In genomic region chr7:22364023-22364422, GRCh38 we compare ENCODE assay signal across 21 cellular contexts.
"Had no signal": no experiment of that assay in that cellular context is flagged by ENCODE, and none has a peak within 500 bp of the region (broad histone marks: within the 10 kb centered on the region; RNA-seq: fewer than 3 reads in every experiment).

No MANE protein-coding gene starts in this region.

- ATAC-seq: activated CD8-positive, alpha-beta T cell treated with anti-CD3 and anti-CD28 coated beads, Interleukin-2, amount 10 ng/mL, durations not matched to agents 7 days and 5 days; body of pancreas; left lung; naive thymus-derived CD4-positive, alpha-beta T cell; stimulated activated naive CD8-positive, alpha-beta T cell treated with anti-CD3 and anti-CD28 coated beads, Interleukin-15, amount 100 ng/mL, for 72 hours; WTC11 had no signal

- H3K9me3 Mint-ChIP-seq: activated CD4-positive, alpha-beta T cell treated with anti-CD3 and anti-CD28 coated beads, Interleukin-2, amount 10 ng/mL, durations not matched to agents 24 days and 14 days; central memory CD8-positive, alpha-beta T cell; naive thymus-derived CD4-positive, alpha-beta T cell; type B pancreatic cell; WTC11 had no signal

- H3K27ac Mint-ChIP-seq: activated CD4-positive, alpha-beta T cell treated with anti-CD3 and anti-CD28 coated beads, Interleukin-2, amount 10 ng/mL, durations not matched to agents 24 days and 14 days; activated CD8-positive, alpha-beta T cell treated with anti-CD3 and anti-CD28 coated beads, Interleukin-2, amount 10 ng/mL, durations not matched to agents 7 days and 5 days; activated naive CD8-positive, alpha-beta T cell; naive thymus-derived CD4-positive, alpha-beta T cell; stimulated activated naive CD8-positive, alpha-beta T cell treated with anti-CD3 and anti-CD28 coated beads, Interleukin-15, amount 100 ng/mL, for 72 hours; type B pancreatic cell; WTC11 had no signal

- H3K36me3 Mint-ChIP-seq: activated naive CD8-positive, alpha-beta T cell; naive thymus-derived CD4-positive, alpha-beta T cell; type B pancreatic cell; WTC11 had no signal

- H3K4me3 Mint-ChIP-seq: activated CD4-positive, alpha-beta T cell treated with anti-CD3 and anti-CD28 coated beads, Interleukin-2, amount 10 ng/mL, durations not matched to agents 24 days and 14 days; activated CD8-positive, alpha-beta T cell treated with anti-CD3 and anti-CD28 coated beads, Interleukin-2, amount 10 ng/mL, durations not matched to agents 7 days and 5 days; activated naive CD8-positive, alpha-beta T cell; central memory CD8-positive, alpha-beta T cell; naive thymus-derived CD4-positive, alpha-beta T cell; stimulated activated naive CD8-positive, alpha-beta T cell treated with anti-CD3 and anti-CD28 coated beads, Interleukin-15, amount 100 ng/mL, for 72 hours; type B pancreatic cell; WTC11 had no signal

- H3K4me1 Mint-ChIP-seq: activated CD4-positive, alpha-beta T cell treated with anti-CD3 and anti-CD28 coated beads, Interleukin-2, amount 10 ng/mL, durations not matched to agents 24 days and 14 days; central memory CD8-positive, alpha-beta T cell; naive thymus-derived CD4-positive, alpha-beta T cell; stimulated activated naive CD8-positive, alpha-beta T cell treated with anti-CD3 and anti-CD28 coated beads, Interleukin-15, amount 100 ng/mL, for 72 hours; WTC11 had no signal

- DNase-seq: activated CD4-positive, alpha-beta T cell treated with anti-CD3 and anti-CD28 coated beads, Interleukin-2, amount 10 ng/mL, durations not matched to agents 24 days and 14 days; activated CD8-positive, alpha-beta memory T cell treated with anti-CD3 and anti-CD28 coated beads, Interleukin-2, amount 50 U/mL, for 48 hours; activated CD8-positive, alpha-beta T cell treated with anti-CD3 and anti-CD28 coated beads, Interleukin-2, amount 10 ng/mL, durations not matched to agents 7 days and 5 days; activated gamma-delta T cell treated with Interleukin-2 at 50 U/mL for 16 hours; amygdala; body of pancreas; effector CD4-positive, alpha-beta T cell; hippocampal formation; kidney; left lung; mammary epithelial cell; naive thymus-derived CD4-positive, alpha-beta T cell; ovary; sigmoid colon; spleen; stimulated activated CD4-positive, alpha-beta T cell treated with anti-CD3 and anti-CD28 coated beads, Interleukin-1b, Interleukin-23, amount 100 ng/mL, for 48 hours; stimulated activated naive CD8-positive, alpha-beta T cell treated with anti-CD3 and anti-CD28 coated beads, Interleukin-15, amount 100 ng/mL, for 72 hours had no signal
